In the genomic region with DNA sequence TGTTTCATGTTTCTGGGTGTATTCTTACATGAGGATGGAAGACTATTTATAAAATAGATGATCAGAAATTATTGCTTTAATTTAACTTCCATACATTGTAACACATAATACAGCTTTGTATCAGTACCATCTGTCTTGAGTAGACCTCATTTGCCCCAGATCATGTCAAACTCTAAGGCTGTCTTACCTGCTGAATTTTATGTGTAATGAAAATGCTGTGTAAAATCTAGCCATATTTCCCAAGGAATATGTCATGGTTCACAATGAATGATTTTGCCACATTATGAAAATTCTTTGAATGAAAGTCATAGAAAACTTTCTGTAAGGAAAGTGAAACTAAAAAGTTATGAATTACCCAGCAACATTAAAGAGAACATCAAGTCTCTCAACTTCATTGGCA, we compare ENCODE assay signal across 11 cellular contexts. TPM values are rescaled to one million over a fixed set of nuclear protein-coding genes. Genes with fewer than 3 reads are reported as not detected.
DNase-seq lines count a peak whose midpoint lies in the region; ATAC-seq and TF ChIP-seq lines count a peak whose summit lies in the region.
"Had no signal": no experiment of that assay in that cellular context is flagged by ENCODE, and none has a peak within 500 bp of the region (broad histone marks: within the 10 kb centered on the region; RNA-seq: fewer than 3 reads in every experiment).

No MANE protein-coding gene starts in this region.

- no peaks in the 10 kb centered on the region for H3K9me3 ChIP-seq in adipocyte (ENCODE audit: control insufficient read depth, low read length)
- H3K9me3 ChIP-seq: esophagus squamous epithelium, spleen had no signal

- peaks cover 39% of the 10 kb centered on the region for H3K36me3 ChIP-seq in adipocyte (ENCODE audit: control insufficient read depth, insufficient read depth, low read length, severe bottlenecking)

- POLR2A ChIA-PET in HEK293T (lab: Yijun Ruan, JAX) = no interaction called here

- peaks cover 0 to 8% of the 10 kb centered on the region in 2 donors for H3K36me3 Mint-ChIP-seq in activated T-cell treated with anti-CD3 and anti-CD28 coated beads, Interleukin-2, amount 50 U/mL, for 72 hours (ENCODE audit: insufficient read depth in 2 of 2)
- peaks cover 20% of the 10 kb centered on the region for H3K36me3 Mint-ChIP-seq in activated T-cell treated with anti-CD3 and anti-CD28 coated beads, Interleukin-2, amount 50 U/mL, for 4 hours (ENCODE audit: insufficient read depth)
- peaks cover 5 to 12% of the 10 kb centered on the region in 2 donors for H3K36me3 Mint-ChIP-seq in stimulated activated naive B cell treated with anti-CD40 and anti-IgM and Interleukin-4, amounts not matched to agents 10 μg/mL and 1 μg/mL and 100 μg/mL, for 72 hours

- no peaks in the 10 kb centered on the region for H3K27me3 ChIP-seq in adipocyte (replicated peaks; ENCODE audit: control insufficient read depth, insufficient read depth, low read length)
- H3K27me3 ChIP-seq: esophagus squamous epithelium, spleen had no signal

- H3K4me1 ChIP-seq in adipocyte (ENCODE audit: control insufficient read depth, insufficient read depth, low read length) = peaks cover 15% of the 10 kb centered on the region

- H3K9me3 Mint-ChIP-seq in activated T-cell treated with anti-CD3 and anti-CD28 coated beads, Interleukin-2, amount 50 U/mL, for 72 hours = no peaks in the 10 kb centered on the region
- H3K9me3 Mint-ChIP-seq in activated T-cell treated with anti-CD3 and anti-CD28 coated beads, Interleukin-2, amount 50 U/mL, for 4 hours = no peaks in the 10 kb centered on the region
- no peaks in the 10 kb centered on the region for H3K9me3 Mint-ChIP-seq in stimulated activated naive B cell treated with anti-CD40 and anti-IgM and Interleukin-4, amounts not matched to agents 10 μg/mL and 1 μg/mL and 100 μg/mL, for 72 hours

- H3K27ac Mint-ChIP-seq in activated T-cell treated with anti-CD3 and anti-CD28 coated beads, Interleukin-2, amount 50 U/mL, for 72 hours = peak overlapping the region; percentile 69
- H3K27ac Mint-ChIP-seq in stimulated activated naive B cell treated with anti-CD40 and anti-IgM and Interleukin-4, amounts not matched to agents 10 μg/mL and 1 μg/mL and 100 μg/mL, for 72 hours = peak overlapping the region; percentile 25

- DNase-seq in activated T-cell treated with anti-CD3 and anti-CD28 coated beads, Interleukin-2, amount 50 U/mL, for 72 hours = no peak
- no peak for DNase-seq in activated T-cell treated with anti-CD3 and anti-CD28 coated beads, Interleukin-2, amount 50 U/mL, for 4 hours
- DNase-seq in adipocyte (ENCODE audit: low read depth) (peak; percentile 43), HEK293T (ENCODE audit: extremely low spot score) (no peak), NCI-H2107 (lab: John Stamatoyannopoulos, UW) (no peak), glomerular visceral epithelial cell (ENCODE audit: extremely low spot score) (no peak)
- DNase-seq in stimulated activated naive B cell treated with anti-CD40 and anti-IgM and Interleukin-4, amounts not matched to agents 10 μg/mL and 1 μg/mL and 100 μg/mL, for 72 hours = no peak
- DNase-seq: esophagus squamous epithelium, spleen had no signal

- peak overlapping the region; percentile 13 to 74 for H3K4me3 Mint-ChIP-seq in activated T-cell treated with anti-CD3 and anti-CD28 coated beads, Interleukin-2, amount 50 U/mL, for 72 hours
- H3K4me3 Mint-ChIP-seq in activated T-cell treated with anti-CD3 and anti-CD28 coated beads, Interleukin-2, amount 50 U/mL, for 4 hours = no peak overlapping the region
- H3K4me3 Mint-ChIP-seq in stimulated activated naive B cell treated with anti-CD40 and anti-IgM and Interleukin-4, amounts not matched to agents 10 μg/mL and 1 μg/mL and 100 μg/mL, for 72 hours = no peak overlapping the region

- CTCF ChIA-PET in HEK293T (lab: Yijun Ruan, JAX) = interaction anchor here (1.4 to 2.9 kb wide), 2 partner anchors 40 to 472 kb away, joined by 4 to 9 read pairs; no protein-coding TSS in a partner anchor

- peaks cover 19% of the 10 kb centered on the region for H3K4me1 Mint-ChIP-seq in activated T-cell treated with anti-CD3 and anti-CD28 coated beads, Interleukin-2, amount 50 U/mL, for 72 hours (ENCODE audit: low read depth)
- peaks cover 17% of the 10 kb centered on the region for H3K4me1 Mint-ChIP-seq in activated T-cell treated with anti-CD3 and anti-CD28 coated beads, Interleukin-2, amount 50 U/mL, for 4 hours (ENCODE audit: low read depth)
- H3K4me1 Mint-ChIP-seq in stimulated activated naive B cell treated with anti-CD40 and anti-IgM and Interleukin-4, amounts not matched to agents 10 μg/mL and 1 μg/mL and 100 μg/mL, for 72 hours = peaks cover 6 to 19% of the 10 kb centered on the region in 2 donors

- H3K9ac ChIP-seq in adipocyte (ENCODE audit: low read length) = no peak overlapping the region

- ATAC-seq in activated T-cell treated with anti-CD3 and anti-CD28 coated beads, Interleukin-2, amount 50 U/mL, for 72 hours (replicated peaks in 1 of 2) = peak in 1 of 2 donors; percentile 49
- ATAC-seq in activated T-cell treated with anti-CD3 and anti-CD28 coated beads, Interleukin-2, amount 50 U/mL, for 4 hours = no peak
- peak; percentile 22 for ATAC-seq in HG02642 (IDR thresholded peaks at IDR 0.05; ENCODE audit: poor library complexity, unreplicated experiment)
- ATAC-seq in stimulated activated naive B cell treated with anti-CD40 and anti-IgM and Interleukin-4, amounts not matched to agents 10 μg/mL and 1 μg/mL and 100 μg/mL, for 72 hours (replicated peaks) = no peak

- H3K27me3 Mint-ChIP-seq in activated T-cell treated with anti-CD3 and anti-CD28 coated beads, Interleukin-2, amount 50 U/mL, for 72 hours (ENCODE audit: low read depth) = no peaks in the 10 kb centered on the region
- no peaks in the 10 kb centered on the region for H3K27me3 Mint-ChIP-seq in activated T-cell treated with anti-CD3 and anti-CD28 coated beads, Interleukin-2, amount 50 U/mL, for 4 hours (ENCODE audit: low read depth)
- H3K27me3 Mint-ChIP-seq in stimulated activated naive B cell treated with anti-CD40 and anti-IgM and Interleukin-4, amounts not matched to agents 10 μg/mL and 1 μg/mL and 100 μg/mL, for 72 hours = no peaks in the 10 kb centered on the region

- H3K4me3 ChIP-seq in adipocyte (ENCODE audit: low read length) = peak overlapping the region; percentile 45
- H3K4me3 ChIP-seq: esophagus squamous epithelium, PC-9, spleen had no signal

TF ChIP-seq in HEK293T, 16 proteins besides CTCF, POLR2A, EP300 and RAD21:
- TF ChIP-seq FOXA1 (IDR thresholded peaks at IDR 0.05) = no peak
- no peak for TF ChIP-seq ARNT (IDR thresholded peaks at IDR 0.05)
TF ChIP-seq in HEK293T: peak in this region for 0.

RNA-seq across cellular contexts. Expression of a gene that starts 7.4 kb away (rescaled TPM):
- 10 to 100 TPM; 15.6 to 17.6 TPM for total RNA-seq in activated T-cell treated with anti-CD3 and anti-CD28 coated beads, Interleukin-2, amount 50 U/mL, for 72 hours
- 1 to 10 TPM; 6.7 to 9.0 (median 7.3) TPM for total RNA-seq in activated T-cell treated with anti-CD3 and anti-CD28 coated beads, Interleukin-2, amount 50 U/mL, for 4 hours

RNA-seq across cellular contexts. Expression of a gene that starts 15.7 kb away (rescaled TPM):
- 10 to 100 TPM; 22.5 to 24.5 TPM for total RNA-seq in activated T-cell treated with anti-CD3 and anti-CD28 coated beads, Interleukin-2, amount 50 U/mL, for 72 hours
- total RNA-seq in activated T-cell treated with anti-CD3 and anti-CD28 coated beads, Interleukin-2, amount 50 U/mL, for 4 hours = 10 to 100 TPM; 41.7 to 47.0 (median 44.4) TPM

Comparison
In these comparisons a context has a peak if more than half of its experiments do, and no peak if none do; other contexts are left out.
1. H3K4me3 Mint-ChIP-seq: peak in activated T-cell treated with anti-CD3 and anti-CD28 coated beads, Interleukin-2, amount 50 U/mL, for 72 hours (2 of 2); none in activated T-cell treated with anti-CD3 and anti-CD28 coated beads, Interleukin-2, amount 50 U/mL, for 4 hours (single experiment) and stimulated activated naive B cell treated with anti-CD40 and anti-IgM and Interleukin-4, amounts not matched to agents 10 μg/mL and 1 μg/mL and 100 μg/mL, for 72 hours (0 of 2).